Comparison of ENCODE assay signal across 8 cellular contexts in the genomic region with DNA sequence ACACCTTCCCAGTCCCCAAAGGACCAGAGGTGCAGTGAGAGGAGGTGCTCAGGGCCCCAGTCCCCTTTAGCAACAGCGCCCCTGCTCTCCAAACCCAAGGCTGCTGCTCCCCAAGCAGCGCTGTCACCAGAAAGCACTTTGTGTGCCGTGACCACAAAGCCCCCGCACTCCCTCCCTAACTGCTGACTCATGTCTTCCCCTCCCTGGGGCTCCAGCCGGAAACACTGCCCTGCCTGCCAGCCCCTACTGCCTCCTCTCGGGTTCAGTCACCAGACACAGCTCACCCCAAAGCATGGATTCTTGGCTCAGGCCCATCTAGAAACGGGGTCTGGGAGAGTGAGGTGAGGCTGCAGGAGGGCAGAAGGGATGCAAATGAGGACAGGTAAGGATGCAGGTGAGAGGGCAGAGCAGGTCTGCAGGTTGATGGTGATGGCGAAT.
DNase-seq lines count a peak whose midpoint lies in the region; ATAC-seq lines count a peak whose summit lies in the region.

No MANE protein-coding gene starts in this region.

- no peaks in the 10 kb centered on the region for H3K27me3 Mint-ChIP-seq in activated naive CD8-positive, alpha-beta T cell

- ATAC-seq in GM18498 (IDR thresholded peaks at IDR 0.05; ENCODE audit: unreplicated experiment) (peak; percentile 53), HG03175 (IDR thresholded peaks at IDR 0.05; ENCODE audit: unreplicated experiment) (peak; percentile 61)

- H3K27ac Mint-ChIP-seq in activated naive CD8-positive, alpha-beta T cell, result peak overlapping the region; percentile 98

- peaks cover under 1% of the 10 kb centered on the region for H3K36me3 Mint-ChIP-seq in activated naive CD8-positive, alpha-beta T cell

- peak overlapping the region; percentile 85 for H3K4me3 Mint-ChIP-seq in activated naive CD8-positive, alpha-beta T cell

- no peaks in the 10 kb centered on the region for H3K9me3 Mint-ChIP-seq in activated naive CD8-positive, alpha-beta T cell (ENCODE audit: low read depth)

- DNase-seq in T follicular helper cell (ENCODE audit: low read depth) (peak; percentile 68), iPS-NIHi11 (ENCODE audit: low spot score) (peak; percentile 35), NCI-H1048 (lab: John Stamatoyannopoulos, UW) (no peak), NCI-H2081 treated with DMSO at 0.1 percent for 48 hours (lab: John Stamatoyannopoulos, UW) (no peak)
- DNase-seq in stimulated activated CD4-positive, alpha-beta T cell treated with anti-CD3 and anti-CD28 coated beads, TNF-alpha, amount 100 ng/mL, for 24 hours (ENCODE audit: low read depth in 3 of 3), result peak; percentile 85 to 93 (median 86)

- H3K4me1 Mint-ChIP-seq in activated naive CD8-positive, alpha-beta T cell (ENCODE audit: low read depth), result peaks cover 73% of the 10 kb centered on the region

Comparison
In these comparisons a context has a peak if more than half of its experiments do, and no peak if none do; other contexts are left out.
1. DNase-seq: peak in T follicular helper cell (single experiment), iPS-NIHi11 (single experiment) and stimulated activated CD4-positive, alpha-beta T cell treated with anti-CD3 and anti-CD28 coated beads, TNF-alpha, amount 100 ng/mL, for 24 hours (3 of 3); none in NCI-H1048 (single experiment) and NCI-H2081 treated with DMSO at 0.1 percent for 48 hours (single experiment).